27 cellular contexts compared by ENCODE assay signal in the genomic region with DNA sequence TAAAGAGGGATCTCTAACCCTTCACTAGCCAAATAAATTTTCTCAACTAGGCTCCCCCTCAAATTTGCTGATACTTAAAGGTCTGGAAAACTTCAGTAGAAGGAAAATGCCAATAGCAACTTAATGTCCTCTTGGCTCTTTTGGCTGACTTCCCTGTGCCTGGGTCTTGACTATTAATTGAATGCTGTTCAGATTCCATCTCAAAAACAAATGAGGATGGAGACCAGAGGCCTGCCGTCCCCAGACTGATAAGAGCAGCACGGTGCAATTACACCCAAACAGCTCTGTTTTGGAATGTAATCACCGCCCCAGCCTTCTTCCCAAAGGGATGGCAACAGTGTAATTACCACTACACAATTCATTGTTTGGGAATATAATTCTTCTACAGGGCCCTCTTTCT.
DNase-seq lines count a peak whose midpoint lies in the region; ATAC-seq, FAIRE-seq and TF ChIP-seq lines count a peak whose summit lies in the region.
"Had no signal": no experiment of that assay in that cellular context is flagged by ENCODE, and none has a peak within 500 bp of the region (broad histone marks: within the 10 kb centered on the region; RNA-seq: fewer than 3 reads in every experiment).

No MANE protein-coding gene starts in this region.

- H3K79me2 ChIP-seq in SK-N-SH (ENCODE audit: insufficient read depth): peaks cover 6% of the 10 kb centered on the region
- 0 out of 3 replicates have a peak, but pooled peaks cover 5% of the 10 kb centered on the region for H3K79me2 ChIP-seq in K562 (ENCODE audit: control insufficient read depth, insufficient read depth, low read length)
- H3K79me2 ChIP-seq in neural progenitor cell (ENCODE audit: low read depth): peaks cover 5% of the 10 kb centered on the region
- no peaks in the 10 kb centered on the region for H3K79me2 ChIP-seq in OCI-LY7 (ENCODE audit: insufficient read depth, low read depth, low read length)

- H3K27me3 Mint-ChIP-seq in neural progenitor cell (ENCODE audit: insufficient read depth, low read depth) (no peaks in the 10 kb centered on the region), osteocyte (ENCODE audit: unreplicated experiment) (no peaks in the 10 kb centered on the region), HFFc6 (ENCODE audit: insufficient read depth) (no peaks in the 10 kb centered on the region; the same call in none of the 2 replicates)
- H3K27me3 Mint-ChIP-seq: IgD-negative memory B cell had no signal

- H3K9me1 ChIP-seq in K562 (ENCODE audit: control insufficient read depth, insufficient read depth, low read length): no peaks in the 10 kb centered on the region

- H3K9me3 Mint-ChIP-seq in neural progenitor cell (no peaks in the 10 kb centered on the region), osteocyte (ENCODE audit: unreplicated experiment) (no peaks in the 10 kb centered on the region), HFFc6 (no peaks in the 10 kb centered on the region)
- H3K9me3 Mint-ChIP-seq: CD14-positive monocyte; CD8-positive, alpha-beta T cell; IgD-negative memory B cell had no signal

- TF ChIP-seq CTCF in SK-N-SH (IDR thresholded peaks at IDR 0.05): no peak
- TF ChIP-seq CTCF in K562 (IDR thresholded peaks at IDR 0.05 in 2 of 3, conservative IDR thresholded peaks at IDR 0.05 in 1 of 3; ENCODE audit: insufficient read depth in 2 of 3, low read depth in 1 of 3, low read length in 3 of 3): no peak
- TF ChIP-seq CTCF in neural progenitor cell (IDR thresholded peaks at IDR 0.05): no peak
- no peak for TF ChIP-seq CTCF in OCI-LY7 (conservative IDR thresholded peaks at IDR 0.05; ENCODE audit: low read length)
- TF ChIP-seq CTCF in osteocyte (IDR thresholded peaks at IDR 0.05): no peak
- TF ChIP-seq CTCF in HFFc6 (IDR thresholded peaks at IDR 0.05): no peak

- peak; percentile 42; the same call in 2 of the 3 replicates for ATAC-seq in K562
- ATAC-seq: A549; CD8-positive, alpha-beta T cell; HepG2 had no signal

- FAIRE-seq in K562 (lab: Jason Lieb, UNC): no peak
- FAIRE-seq: A549, G401.6, GM12891, GM18507, H54, HepG2 had no signal

- peak overlapping the region; percentile 42; the same call in 1 of the 2 replicates for H3K4me2 ChIP-seq in SK-N-SH
- H3K4me2 ChIP-seq in K562 (ENCODE audit: insufficient read depth, low read length): no peak overlapping the region
- peak overlapping the region; percentile 22 for H3K4me2 ChIP-seq in neural progenitor cell
- H3K4me2 ChIP-seq in OCI-LY7 (ENCODE audit: low read length): no peak overlapping the region
- H3K4me2 ChIP-seq: A549, BLaER1 had no signal

- H3K27ac Mint-ChIP-seq in neural progenitor cell (no peak overlapping the region), osteocyte (ENCODE audit: unreplicated experiment) (no peak overlapping the region), HFFc6 (no peak overlapping the region)
- H3K27ac Mint-ChIP-seq: CD8-positive, alpha-beta T cell; IgD-negative memory B cell had no signal

- H3K4me1 Mint-ChIP-seq in neural progenitor cell (peaks cover 8% of the 10 kb centered on the region), osteocyte (ENCODE audit: unreplicated experiment) (peaks cover 4% of the 10 kb centered on the region), HFFc6 (ENCODE audit: low read depth) (peaks cover 3% of the 10 kb centered on the region)

- in situ Hi-C loops in K562 (cut with MboI): no loop called here

- DNase-seq in NCI-H2227 treated with DMSO at 0.1 percent for 48 hours (lab: John Stamatoyannopoulos, UW): peak; percentile 4
- no peak for DNase-seq in NCI-H2227 (lab: John Stamatoyannopoulos, UW; ENCODE audit: unreplicated experiment)
- DNase-seq in SK-N-SH: peak; percentile 69
- no peak for DNase-seq in K562 (ENCODE audit: extremely low read depth in 1 of 4, low spot score in 3 of 4)
- no peak for DNase-seq in neural progenitor cell (ENCODE audit: low spot score)
- DNase-seq in OCI-LY7 (ENCODE audit: low spot score): no peak
- DNase-seq in osteocyte (ENCODE audit: extremely low spot score, unreplicated experiment): no peak
- DNase-seq in HFFc6: no peak
- DNase-seq: AML-193; Calu3; CD8-positive, alpha-beta T cell; DMS 273 treated with DMSO at 0.1 percent for 48 hours; DMS53; DND-41; EL; GM23248; HCEC 1CT had no signal

- H3K27me3 ChIP-seq in SK-N-SH (ENCODE audit: insufficient read depth): no peaks in the 10 kb centered on the region
- H3K27me3 ChIP-seq in K562 (ENCODE audit: control insufficient read depth in 2 of 2, insufficient read depth in 2 of 2, low read length in 2 of 2): no peaks in the 10 kb centered on the region
- H3K27me3 ChIP-seq in neural progenitor cell: no peaks in the 10 kb centered on the region
- H3K27me3 ChIP-seq: BLaER1 had no signal

- TF ChIP-seq RAD21 in SK-N-SH (IDR thresholded peaks at IDR 0.05; ENCODE audit: low read length) (no peak), K562 (CRISPR knock-in tag; conservative IDR thresholded peaks at IDR 0.05 in 1 of 2, IDR thresholded peaks at IDR 0.05 in 1 of 2) (no peak)

- H3F3A ChIP-seq in SK-N-SH (replicated peaks; ENCODE audit: insufficient read depth): peaks cover 4% of the 10 kb centered on the region
- peaks cover 1% of the 10 kb centered on the region for H3F3A ChIP-seq in neural progenitor cell (ENCODE audit: low read depth)

- H3K9me2 ChIP-seq in SK-N-SH (no peaks in the 10 kb centered on the region), OCI-LY7 (ENCODE audit: insufficient read depth, low read length) (no peaks in the 10 kb centered on the region)

- H3K36me3 ChIP-seq in SK-N-SH (replicated peaks in 1 of 2; ENCODE audit: control insufficient read depth in 1 of 2, insufficient read depth in 2 of 2, low read length in 1 of 2) (no peaks in the 10 kb centered on the region), K562 (ENCODE audit: control insufficient read depth, insufficient read depth, low read length) (peaks cover 5% of the 10 kb centered on the region; the same call in 1 of the 3 replicates), neural progenitor cell (no peaks in the 10 kb centered on the region), OCI-LY7 (ENCODE audit: insufficient read depth, low read length) (peaks cover 3% of the 10 kb centered on the region; the same call in 1 of the 2 replicates)

- H3K4me1 ChIP-seq in SK-N-SH (ENCODE audit: control insufficient read depth in 1 of 2, insufficient read depth in 2 of 2, low read depth in 1 of 2, low read length in 1 of 2) (peaks cover 8 to 11% of the 10 kb centered on the region in 2 experiments; a peak in 3 of 4 replicates), K562 (replicated peaks in 1 of 2; ENCODE audit: control insufficient read depth in 2 of 2, insufficient read depth in 2 of 2, low read length in 2 of 2) (no peaks in the 10 kb centered on the region; a peak in 1 of 5 replicates), neural progenitor cell (peaks cover 15% of the 10 kb centered on the region), OCI-LY7 (ENCODE audit: insufficient read depth, low read length, poor library complexity, severe bottlenecking) (no peaks in the 10 kb centered on the region)

- peaks cover 1% of the 10 kb centered on the region for H3K36me3 Mint-ChIP-seq in neural progenitor cell
- H3K36me3 Mint-ChIP-seq in osteocyte (ENCODE audit: unreplicated experiment): peaks cover 3% of the 10 kb centered on the region
- no peaks in the 10 kb centered on the region; the same call in 1 of the 2 replicates for H3K36me3 Mint-ChIP-seq in HFFc6 (ENCODE audit: low read depth)

- H3K4me3 ChIP-seq in SK-N-SH (ENCODE audit: low read depth in 2 of 2, low read length in 1 of 2) (no peak overlapping the region), K562 (no peak overlapping the region), neural progenitor cell (no peak overlapping the region), OCI-LY7 (ENCODE audit: low read depth, low read length, poor library complexity, severe bottlenecking) (no peak overlapping the region)
- H3K4me3 ChIP-seq: A549, BLaER1, GM23248 had no signal

- H3K4me3 Mint-ChIP-seq in neural progenitor cell: no peak overlapping the region
- H3K4me3 Mint-ChIP-seq in osteocyte (ENCODE audit: unreplicated experiment): no peak overlapping the region
- no peak overlapping the region for H3K4me3 Mint-ChIP-seq in HFFc6
- H3K4me3 Mint-ChIP-seq: CD14-positive monocyte; CD8-positive, alpha-beta T cell; IgD-negative memory B cell had no signal

- H3K27ac ChIP-seq in SK-N-SH (ENCODE audit: low read depth in 2 of 2, low read length in 1 of 2) (peak overlapping the region; percentile 50 to 51; a peak in 2 of 4 replicates), K562 (ENCODE audit: extremely low read depth, low read depth, low read length) (no peak overlapping the region), neural progenitor cell (no peak overlapping the region), OCI-LY7 (ENCODE audit: low read depth, low read length, poor library complexity, severe bottlenecking) (no peak overlapping the region)
- H3K27ac ChIP-seq: 22Rv1, A549, BLaER1, GM23248 had no signal

- no peak overlapping the region for H2AFZ ChIP-seq in SK-N-SH (ENCODE audit: low read depth)
- H2AFZ ChIP-seq in K562 (ENCODE audit: low read depth, low read length): no peak overlapping the region
- no peak overlapping the region for H2AFZ ChIP-seq in neural progenitor cell (replicated peaks)
- H2AFZ ChIP-seq in OCI-LY7 (ENCODE audit: low read length): no peak overlapping the region
- H2AFZ ChIP-seq: GM23248 had no signal

- H3K9me3 ChIP-seq in SK-N-SH: no peaks in the 10 kb centered on the region
- no peaks in the 10 kb centered on the region for H3K9me3 ChIP-seq in K562 (replicated peaks; ENCODE audit: control insufficient read depth, insufficient read depth, low read depth, low read length)
- H3K9me3 ChIP-seq in neural progenitor cell (ENCODE audit: low read depth): no peaks in the 10 kb centered on the region
- no peaks in the 10 kb centered on the region for H3K9me3 ChIP-seq in OCI-LY7 (ENCODE audit: low read length)
- H3K9me3 ChIP-seq: A549, BLaER1 had no signal

- peak; percentile 32 to 89; a peak in 3 of 4 replicates for TF ChIP-seq EP300 in SK-N-SH (IDR thresholded peaks at IDR 0.05; ENCODE audit: borderline replicate concordance in 1 of 2, low read depth in 1 of 2, low read length in 1 of 2)
- TF ChIP-seq EP300 in K562 (IDR thresholded peaks at IDR 0.05; ENCODE audit: low read length): no peak

- CTCF ChIA-PET in SK-N-SH (lab: Yijun Ruan, JAX) (interaction anchor here (1.1 to 3.7 kb wide), 7 partner anchors 10 to 97 kb away, joined by 3 to 20 read pairs (median 11); partner anchors contain the start of gene CHRM4), K562 (lab: Yijun Ruan, JAX; ENCODE audit: low intra/inter-chr PET ratio) (no interaction called here), OCI-LY7 (lab: Charles Lee; ENCODE audit: unreplicated experiment) (no interaction called here)

- intact Hi-C loops in K562 (cut with micrococcal nuclease): no loop called here
- intact Hi-C loops in OCI-LY7 (cut with micrococcal nuclease; ENCODE audit: unreplicated experiment): no loop called here

- POLR2A ChIA-PET in SK-N-SH (lab: Yijun Ruan, JAX): no interaction called here
- POLR2A ChIA-PET in K562 (lab: Yijun Ruan, JAX): interaction anchor here (0.6 to 2.4 kb wide), 9 partner anchors 10 to 162 kb away, joined by 3 to 10 read pairs (median 3); no protein-coding TSS in a partner anchor
- POLR2A ChIA-PET in OCI-LY7 (lab: Charles Lee): no interaction called here

- BruUV-seq in K562 (replicated peaks; lab: Mats Ljungman, UMichigan) (no TSS peak), OCI-LY7 (replicated peaks; lab: Mats Ljungman, UMichigan) (no TSS peak)

- H3K9ac ChIP-seq in SK-N-SH (no peak overlapping the region), K562 (ENCODE audit: insufficient read depth in 1 of 2, low read depth in 2 of 2, low read length in 2 of 2) (no peak overlapping the region), neural progenitor cell (no peak overlapping the region)
- H3K9ac ChIP-seq: BLaER1, GM23248 had no signal

- H4K20me1 ChIP-seq in SK-N-SH (ENCODE audit: insufficient read depth): peaks cover 9% of the 10 kb centered on the region; the same call in 1 of the 2 replicates
- 0 out of 2 replicates have a peak, but pooled peaks cover 2% of the 10 kb centered on the region for H4K20me1 ChIP-seq in K562 (replicated peaks; ENCODE audit: control insufficient read depth, insufficient read depth, low read length)
- peaks cover 15% of the 10 kb centered on the region for H4K20me1 ChIP-seq in neural progenitor cell (ENCODE audit: low read depth)
- H4K20me1 ChIP-seq in OCI-LY7 (ENCODE audit: insufficient read depth, low read length): no peaks in the 10 kb centered on the region

- no peak for TF ChIP-seq POLR2A in K562 (conservative IDR thresholded peaks at IDR 0.05)

- 22% methylated on average over 3 of the region's 3 CpGs for WGBS in SK-N-SH (ENCODE audit: low lambda C conversion rate)
- WGBS in K562 (ENCODE audit: insufficient coverage, low coverage, missing lambda C conversion rate): 25% methylated on average over 3 of the region's 3 CpGs

Comparison
In these comparisons a context has a peak if more than half of its experiments do, and no peak if none do; other contexts are left out.
1. DNase-seq: peak in NCI-H2227 treated with DMSO at 0.1 percent for 48 hours (single experiment) and SK-N-SH (single experiment); none in NCI-H2227 (single experiment), K562 (0 of 4), neural progenitor cell (single experiment), OCI-LY7 (single experiment), osteocyte (single experiment) and HFFc6 (single experiment).
2. H3K27ac ChIP-seq: peak in SK-N-SH (2 of 2); none in K562 (single experiment), neural progenitor cell (single experiment) and OCI-LY7 (single experiment).
3. H3K4me2 ChIP-seq: peak in SK-N-SH (single experiment) and neural progenitor cell (single experiment); none in K562 (single experiment) and OCI-LY7 (single experiment).